Comparison of ENCODE assay signal across 8 cellular contexts in the genomic region with DNA sequence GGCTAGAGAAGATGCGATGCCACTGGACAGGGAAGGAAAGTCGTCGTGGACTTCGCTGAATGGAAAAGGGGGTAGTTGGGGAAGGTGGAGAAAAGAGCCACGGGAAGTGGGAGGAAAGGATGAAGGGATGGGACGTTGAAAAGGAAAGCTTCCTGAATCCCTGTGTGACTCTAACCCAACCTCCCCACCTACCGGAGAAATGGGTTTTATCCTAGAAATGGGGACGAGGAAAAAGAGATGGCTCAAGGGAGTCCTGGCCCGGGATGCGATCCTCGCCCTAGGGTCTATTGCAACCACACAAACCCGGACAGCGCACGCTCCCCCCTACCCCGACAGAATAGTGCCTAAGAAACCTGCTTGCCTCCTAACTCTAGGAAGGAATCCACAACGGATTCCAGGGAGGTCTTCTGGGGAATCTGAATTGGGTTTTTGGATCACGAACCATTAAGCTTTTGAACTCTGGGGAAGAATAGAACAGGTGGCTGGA. TPM values are rescaled to one million over a fixed set of nuclear protein-coding genes. Genes with fewer than 3 reads are reported as not detected.
DNase-seq lines count a peak whose midpoint lies in the region; ATAC-seq and TF ChIP-seq lines count a peak whose summit lies in the region.

No MANE protein-coding gene starts in this region.

- peaks cover 53% of the 10 kb centered on the region for H3K27me3 Mint-ChIP-seq in endodermal cell (ENCODE audit: insufficient read depth)
- H3K27me3 Mint-ChIP-seq in naive B cell: peaks cover 0 to 10% (median 8%) of the 10 kb centered on the region in 3 donors

- H3K4me3 ChIP-seq in Panc1 (ENCODE audit: low read depth in 2 of 2, low read length in 2 of 2): peak overlapping the region; percentile 69 to 89
- peak overlapping the region; percentile 84 for H3K4me3 ChIP-seq in endodermal cell (ENCODE audit: low read length)

- H3K9me3 Mint-ChIP-seq in endodermal cell: peaks cover 3% of the 10 kb centered on the region
- no peaks in the 10 kb centered on the region for H3K9me3 Mint-ChIP-seq in naive B cell

- H3K27ac ChIP-seq in Panc1 (ENCODE audit: low read length) (peak overlapping the region; percentile 86), endodermal cell (ENCODE audit: low read depth, low read length) (no peak overlapping the region)

- CTCF ChIA-PET in Panc1 (lab: Charles Lee): interaction anchor here (1.0 kb wide), 1 partner anchor 192 kb away, joined by 7 read pairs; no protein-coding TSS in a partner anchor

- H3K36me3 ChIP-seq in Panc1 (ENCODE audit: control insufficient read depth, insufficient read depth, low read length) (peaks cover 4% of the 10 kb centered on the region; the same call in 1 of the 2 replicates), endodermal cell (ENCODE audit: control insufficient read depth, insufficient read depth, low read length) (no peaks in the 10 kb centered on the region)

- 4 to 11% methylated on average over 4 to 15 of the region's 17 CpGs for WGBS in endodermal cell (ENCODE audit: insufficient coverage in 1 of 2, insufficient read length in 1 of 2), 2 experiments

- H3K9ac ChIP-seq in endodermal cell (ENCODE audit: extremely low read depth, low read length, poor library complexity, severe bottlenecking): no peak overlapping the region

- TF ChIP-seq CTCF in Panc1 (IDR thresholded peaks at IDR 0.05) (no peak), endodermal cell (conservative IDR thresholded peaks at IDR 0.05) (peak; percentile 27)

- H3K4me3 Mint-ChIP-seq in endodermal cell: peak overlapping the region; percentile 70
- peak overlapping the region; percentile 75 to 92 (median 86) for H3K4me3 Mint-ChIP-seq in naive B cell

- POLR2A ChIA-PET in Panc1 (lab: Charles Lee): interaction anchor here (0.5 to 1.1 kb wide), 2 partner anchors 54 to 103 kb away, joined by 3 to 6 read pairs; no protein-coding TSS in a partner anchor

- H3K4me1 ChIP-seq in Panc1 (ENCODE audit: control insufficient read depth, insufficient read depth, low read length): peaks cover 24% of the 10 kb centered on the region
- H3K4me1 ChIP-seq in endodermal cell (ENCODE audit: control insufficient read depth, insufficient read depth, low read length): peaks cover 8% of the 10 kb centered on the region

- no peak overlapping the region for H3K27ac Mint-ChIP-seq in endodermal cell
- peak overlapping the region; percentile 10 to 99 (median 88) for H3K27ac Mint-ChIP-seq in naive B cell

- ATAC-seq in Panc1: no peak; the same call in none of the 2 replicates
- no peak for ATAC-seq in naive B cell (ENCODE audit: low read depth in 2 of 2)
- no peak for ATAC-seq in GM21576 (IDR thresholded peaks at IDR 0.05; ENCODE audit: unreplicated experiment)
- ATAC-seq in HG02870 (IDR thresholded peaks at IDR 0.05; ENCODE audit: unreplicated experiment): no peak
- no peak for ATAC-seq in GM19463 (IDR thresholded peaks at IDR 0.05; ENCODE audit: unreplicated experiment)

- intact Hi-C loops in Panc1 (cut with micrococcal nuclease; ENCODE audit: unreplicated experiment): loop anchor here (10.0 kb wide), 2 partner anchors 176 to 194 kb away; no protein-coding TSS in a partner anchor

- DNase-seq in GM04504 (ENCODE audit: low read depth): peak; percentile 26
- no peak for DNase-seq in Panc1 (ENCODE audit: low read depth, low spot score)
- no peak for DNase-seq in endodermal cell
- no peak for DNase-seq in naive B cell
- no peak for DNase-seq in T1000 (lab: John Stamatoyannopoulos, UW)

- TSS peak; percentile 74 for BruUV-seq in Panc1 (replicated peaks; lab: Mats Ljungman, UMichigan)

- in situ Hi-C loops in Panc1 (cut with HindIII; ENCODE audit: low pct_unique_long_range_greater_than_20kb, low sequenced_read_pairs): no loop called here

- H3K9me3 ChIP-seq in Panc1 (ENCODE audit: control insufficient read depth, insufficient read depth, low read depth, low read length) (no peaks in the 10 kb centered on the region), endodermal cell (ENCODE audit: control insufficient read depth, low read length) (peaks cover 6% of the 10 kb centered on the region)

- no peaks in the 10 kb centered on the region for H3K36me3 Mint-ChIP-seq in endodermal cell (ENCODE audit: low read depth)
- H3K36me3 Mint-ChIP-seq in naive B cell: no peaks in the 10 kb centered on the region

- peaks cover 56% of the 10 kb centered on the region for H3K4me1 Mint-ChIP-seq in endodermal cell
- peaks cover 46 to 59% (median 51%) of the 10 kb centered on the region in 3 donors for H3K4me1 Mint-ChIP-seq in naive B cell

- H3K27me3 ChIP-seq in Panc1 (ENCODE audit: control insufficient read depth, insufficient read depth, low read length) (no peaks in the 10 kb centered on the region), endodermal cell (ENCODE audit: control insufficient read depth, insufficient read depth, low read length, poor library complexity, severe bottlenecking) (peaks cover 42% of the 10 kb centered on the region)

RNA-seq across cellular contexts. Expression of a gene that starts 0.7 kb away (rescaled TPM):
- total RNA-seq in Panc1 (2021; ENCODE audit: unreplicated experiment): 61.9 TPM
- polyA plus RNA-seq in Panc1 (2012; ENCODE audit: insufficient read length): 45.8 TPM
- total RNA-seq in endodermal cell: 10 to 100 TPM in 1 of 2 donors, 1 to 10 TPM in 1; 7.4 to 11.8 TPM
- 21.9 TPM for polyA plus RNA-seq in endodermal cell (2013, experiment 1 of 2)
- polyA plus RNA-seq in endodermal cell (2013, experiment 2 of 2): 21.6 TPM
- 10 to 100 TPM in 1 of 6 donors, 1 to 10 TPM in 5; 3.9 to 10.2 (median 8.8) TPM for polyA plus RNA-seq in naive B cell (ENCODE audit: low read depth in 6 of 6)
